In genomic region chr11:5887172-5887571, GRCh38 we compare ENCODE assay signal across 3 cellular contexts.
"Had no signal": no experiment of that assay in that cellular context is flagged by ENCODE, and none has a peak within 500 bp of the region (broad histone marks: within the 10 kb centered on the region; RNA-seq: fewer than 3 reads in every experiment).

No MANE protein-coding gene starts in this region.

- ATAC-seq: GM12878 had no signal

- DNase-seq: GDM1, GF-D8 had no signal

- H3K4me3 ChIP-seq: GM12878 had no signal
